In genomic region chr11:66974724-66975402, GRCh38 we compare ENCODE assay signal across 23 cellular contexts. TPM values are rescaled to one million over a fixed set of nuclear protein-coding genes. Genes with fewer than 3 reads are reported as not detected.
DNase-seq lines count a peak whose midpoint lies in the region; ATAC-seq and TF ChIP-seq lines count a peak whose summit lies in the region.
"Had no signal": no experiment of that assay in that cellular context is flagged by ENCODE, and none has a peak within 500 bp of the region (broad histone marks: within the 10 kb centered on the region; RNA-seq: fewer than 3 reads in every experiment).

Gene C11orf86 (plus strand): TSS chr11:66975304. CDS start chr11:66975363, 59 bp downstream.

- DNase-seq in Caco-2 (peak; percentile 22 to 64), colonic mucosa (peak; percentile 63), nephron progenitor cell (peak; percentile 15), HT-29 (ENCODE audit: low spot score) (no peak), substantia nigra (lab: John Stamatoyannopoulos, UW) (no peak), Ammon's horn (ENCODE audit: low spot score) (no peak)
- DNase-seq in activated CD4-positive, alpha-beta T cell treated with anti-CD3 and anti-CD28 coated beads for 36 hours: no peak
- DNase-seq: activated CD8-positive, alpha-beta memory T cell treated with anti-CD3 and anti-CD28 coated beads, Interleukin-2, amount 50 U/mL, for 48 hours; activated effector memory CD4-positive, alpha-beta T cell treated with anti-CD3 and anti-CD28 coated beads, Interleukin-2, amount 50 U/mL, for 16 hours; amniotic stem cell; CD8-positive, alpha-beta memory T cell; DMS79 treated with DMSO at 0.1 percent for 48 hours; HFFc6; lower lobe of right lung; pancreas had no signal

- no peaks in the 10 kb centered on the region for H3K27me3 Mint-ChIP-seq in Caco-2 (ENCODE audit: insufficient read depth, unreplicated experiment)
- peaks cover 4% of the 10 kb centered on the region for H3K27me3 Mint-ChIP-seq in nephron progenitor cell (ENCODE audit: low read depth, poor library complexity)
- peaks cover 13% of the 10 kb centered on the region for H3K27me3 Mint-ChIP-seq in activated CD4-positive, alpha-beta T cell treated with anti-CD3 and anti-CD28 coated beads for 36 hours

- H3K79me2 ChIP-seq in OCI-LY3 (ENCODE audit: low read length): no peaks in the 10 kb centered on the region

- H3K4me1 ChIP-seq in Caco-2 (peaks cover 16% of the 10 kb centered on the region), OCI-LY3 (ENCODE audit: low read length) (no peaks in the 10 kb centered on the region), colonic mucosa (no peaks in the 10 kb centered on the region)
- H3K4me1 ChIP-seq: pancreas had no signal

- TF ChIP-seq CTCF in Caco-2 (IDR thresholded peaks at IDR 0.05; ENCODE audit: insufficient read depth in 1 of 2, low read depth in 1 of 2, low read length in 1 of 2, severe bottlenecking in 1 of 2, unreplicated experiment in 1 of 2) (no peak), OCI-LY3 (IDR thresholded peaks at IDR 0.05; ENCODE audit: low read depth, low read length) (no peak), colonic mucosa (IDR thresholded peaks at IDR 0.05) (no peak), nephron progenitor cell (IDR thresholded peaks at IDR 0.05) (no peak)

- H3K27me3 ChIP-seq in Caco-2 (replicated peaks; ENCODE audit: control insufficient read depth, insufficient read depth, low read length): no peaks in the 10 kb centered on the region
- H3K27me3 ChIP-seq in OCI-LY3 (ENCODE audit: low read depth, low read length): peaks cover 6% of the 10 kb centered on the region; the same call in 1 of the 2 replicates
- H3K27me3 ChIP-seq in colonic mucosa: no peaks in the 10 kb centered on the region
- H3K27me3 ChIP-seq: cardiac muscle cell, pancreas, SJSA1 had no signal

- POLR2A ChIA-PET in Caco-2 (lab: Charles Lee): no interaction called here
- POLR2A ChIA-PET in activated CD4-positive, alpha-beta T cell treated with anti-CD3 and anti-CD28 coated beads for 36 hours (lab: Charles Lee): no interaction called here

- intact Hi-C loops in Caco-2 (cut with micrococcal nuclease; ENCODE audit: unreplicated experiment): loop anchor here (5.0 kb wide), 1 partner anchor 108 kb away; no protein-coding TSS in a partner anchor
- intact Hi-C loops in colonic mucosa (cut with DNase I): no loop called here
- intact Hi-C loops in activated CD4-positive, alpha-beta T cell treated with anti-CD3 and anti-CD28 coated beads for 36 hours (cut with DNase I, micrococcal nuclease): no loop called here

- CTCF ChIA-PET in Caco-2 (lab: Charles Lee): interaction anchor here (0.6 to 1.3 kb wide), 6 partner anchors 12 to 132 kb away, joined by 3 to 5 read pairs (median 4); no protein-coding TSS in a partner anchor
- CTCF ChIA-PET in activated CD4-positive, alpha-beta T cell treated with anti-CD3 and anti-CD28 coated beads for 36 hours (lab: Charles Lee): interaction anchor here (0.7 to 1.7 kb wide), 4 partner anchors 17 to 93 kb away, joined by 3 to 4 read pairs (median 3); partner anchors contain the start of gene PC

- H3K27ac ChIP-seq in OCI-LY3 (ENCODE audit: low read length) (no peak within 1 kb of the TSS), colonic mucosa (peak within 1 kb of the TSS; percentile 32), substantia nigra (ENCODE audit: low read depth, low read length, poor library complexity, severe bottlenecking) (no peak within 1 kb of the TSS)
- H3K27ac ChIP-seq: cardiac muscle cell, epithelial cell of prostate, lower lobe of right lung, pancreas, SJSA1, VCaP had no signal

- no TSS peak for BruUV-seq in Caco-2 (replicated peaks; lab: Mats Ljungman, UMichigan)

- peaks cover 7% of the 10 kb centered on the region for H3K9me3 Mint-ChIP-seq in Caco-2 (ENCODE audit: unreplicated experiment)
- peaks cover 21% of the 10 kb centered on the region for H3K9me3 Mint-ChIP-seq in nephron progenitor cell
- peaks cover 5% of the 10 kb centered on the region for H3K9me3 Mint-ChIP-seq in activated CD4-positive, alpha-beta T cell treated with anti-CD3 and anti-CD28 coated beads for 36 hours (ENCODE audit: low read depth)

- H3K9ac ChIP-seq in OCI-LY3 (ENCODE audit: low read length): no peak within 1 kb of the TSS
- H3K9ac ChIP-seq in colonic mucosa (ENCODE audit: low read depth in 2 of 2, low read length in 2 of 2): peak within 1 kb of the TSS in 1 of 2 donors; percentile 42

- no peaks in the 10 kb centered on the region for H4K20me1 ChIP-seq in OCI-LY3 (ENCODE audit: insufficient read depth, low read length)

- no peak within 1 kb of the TSS for H3K4me3 ChIP-seq in Caco-2 (ENCODE audit: low read depth, low read length)
- H3K4me3 ChIP-seq in OCI-LY3 (ENCODE audit: low read length): no peak within 1 kb of the TSS
- H3K4me3 ChIP-seq in colonic mucosa: peak within 1 kb of the TSS; percentile 11
- H3K4me3 ChIP-seq: cardiac muscle cell, lower lobe of right lung, pancreas, SJSA1 had no signal

- H3K27ac Mint-ChIP-seq in Caco-2 (ENCODE audit: unreplicated experiment) (no peak within 1 kb of the TSS), nephron progenitor cell (peak within 1 kb of the TSS; percentile 64)
- H3K27ac Mint-ChIP-seq in activated CD4-positive, alpha-beta T cell treated with anti-CD3 and anti-CD28 coated beads for 36 hours: no peak within 1 kb of the TSS
- H3K27ac Mint-ChIP-seq: CD8-positive, alpha-beta memory T cell; HFFc6 had no signal

- ATAC-seq in activated CD4-positive, alpha-beta T cell treated with anti-CD3 and anti-CD28 coated beads for 36 hours: no peak
- ATAC-seq: lower lobe of right lung, right cardiac atrium had no signal

- H3K4me2 ChIP-seq in OCI-LY3 (ENCODE audit: low read length): 0 out of 2 replicates have a peak within 1 kb of the TSS, but pooled peaks have one; percentile 1

- no peak within 1 kb of the TSS for H2AFZ ChIP-seq in OCI-LY3 (ENCODE audit: low read depth, low read length)

- H3K36me3 Mint-ChIP-seq in Caco-2 (ENCODE audit: insufficient read depth, unreplicated experiment) (no peaks in the 10 kb centered on the region), nephron progenitor cell (ENCODE audit: low read depth) (no peaks in the 10 kb centered on the region)
- peaks cover 2% of the 10 kb centered on the region for H3K36me3 Mint-ChIP-seq in activated CD4-positive, alpha-beta T cell treated with anti-CD3 and anti-CD28 coated beads for 36 hours (ENCODE audit: low read depth)

- H3K4me1 Mint-ChIP-seq in Caco-2 (ENCODE audit: low read depth, unreplicated experiment): no peaks in the 10 kb centered on the region
- H3K4me1 Mint-ChIP-seq in nephron progenitor cell: peaks cover 17% of the 10 kb centered on the region
- H3K4me1 Mint-ChIP-seq in activated CD4-positive, alpha-beta T cell treated with anti-CD3 and anti-CD28 coated beads for 36 hours: peaks cover 14% of the 10 kb centered on the region
- H3K4me1 Mint-ChIP-seq: CD8-positive, alpha-beta memory T cell had no signal

- H3K9me3 ChIP-seq in Caco-2 (peaks cover 21% of the 10 kb centered on the region), OCI-LY3 (ENCODE audit: insufficient read depth, low read length) (0 out of 2 replicates have a peak, but pooled peaks cover 4% of the 10 kb centered on the region), colonic mucosa (no peaks in the 10 kb centered on the region)
- H3K9me3 ChIP-seq: pancreas had no signal

- H3K36me3 ChIP-seq in Caco-2 (ENCODE audit: control insufficient read depth, insufficient read depth, low read length) (no peaks in the 10 kb centered on the region), OCI-LY3 (replicated peaks; ENCODE audit: low read depth, low read length) (no peaks in the 10 kb centered on the region), colonic mucosa (no peaks in the 10 kb centered on the region)
- H3K36me3 ChIP-seq: cardiac muscle cell, lower lobe of right lung, pancreas, SJSA1 had no signal

- H3K4me3 Mint-ChIP-seq in Caco-2 (ENCODE audit: unreplicated experiment): no peak within 1 kb of the TSS
- no peak within 1 kb of the TSS for H3K4me3 Mint-ChIP-seq in nephron progenitor cell
- H3K4me3 Mint-ChIP-seq in activated CD4-positive, alpha-beta T cell treated with anti-CD3 and anti-CD28 coated beads for 36 hours: no peak within 1 kb of the TSS
- H3K4me3 Mint-ChIP-seq: CD8-positive, alpha-beta memory T cell; HFFc6 had no signal

RNA-seq across cellular contexts. Expression of gene C11orf86, which starts in this region (rescaled TPM):
- total RNA-seq in Caco-2 (2022): not detected in 2 replicates
- 10 to 100 TPM; 23.0 to 31.6 TPM for total RNA-seq in colonic mucosa
- 0.29 and 0.69 TPM in 2 replicates for total RNA-seq in HT-29 (2014; rRNA removed; shearing (Covaris generic))
- not detected for total RNA-seq in activated CD4-positive, alpha-beta T cell treated with anti-CD3 and anti-CD28 coated beads for 36 hours
- total RNA-seq: cardiac muscle cell; CD8-positive, alpha-beta memory T cell; dermis microvascular lymphatic vessel endothelial cell; HFFc6; lower lobe of right lung; right cardiac atrium; SJSA1; T-helper 2 cell treated with Interferon-gamma antibody and Interleukin-4, amounts not matched to agents 100 ng/mL and 5 ng/mL, for 36 hours had no signal

Comparison
In these comparisons a context has a peak if more than half of its experiments do, and no peak if none do; other contexts are left out.
1. RNA of gene C11orf86 (total RNA-seq): 23.0 to 31.6 TPM in colonic mucosa; 0.29 to 0.69 TPM in HT-29, not detected in Caco-2 and not detected in activated CD4-positive, alpha-beta T cell treated with anti-CD3 and anti-CD28 coated beads for 36 hours; every median in the first group is over 10 times any median in the second.
2. Peak in DNase-seq in Caco-2; RNA of the gene not detected or under 1 TPM.
3. DNase-seq: peak in colonic mucosa (single experiment) and nephron progenitor cell (single experiment); none in HT-29 (single experiment), substantia nigra (0 of 49), Ammon's horn (single experiment) and activated CD4-positive, alpha-beta T cell treated with anti-CD3 and anti-CD28 coated beads for 36 hours (single experiment).